Comparison of ENCODE assay signal across 20 cellular contexts in genomic region chr7:47332681-47333080, GRCh38.
A peak's percentile ranks its signal among the peaks of the same experiment; 100 is the strongest.
DNase-seq lines count a peak whose midpoint lies in the region; ATAC-seq, FAIRE-seq and TF ChIP-seq lines count a peak whose summit lies in the region.
"Had no signal": no experiment of that assay in that cellular context is flagged by ENCODE, and none has a peak within 500 bp of the region (broad histone marks: within the 10 kb centered on the region; RNA-seq: fewer than 3 reads in every experiment).

No MANE protein-coding gene starts in this region.

- TF ChIP-seq CTCF in IMR-90 (conservative IDR thresholded peaks at IDR 0.05; ENCODE audit: low read depth, low read length) (no peak), astrocyte (IDR thresholded peaks at IDR 0.05; ENCODE audit: insufficient read depth, low read depth, low read length) (no peak), sigmoid colon (IDR thresholded peaks at IDR 0.05) (no peak)

- peak overlapping the region; percentile 25; the same call in 1 of the 2 replicates for H2BK20ac ChIP-seq in IMR-90 (ENCODE audit: low read depth, low read length)

- DNase-seq in IMR-90 = no peak
- DNase-seq in astrocyte (ENCODE audit: low read depth) = no peak
- DNase-seq in mesendoderm = no peak
- DNase-seq in sigmoid colon = no peak
- no peak for DNase-seq in NCI-H510A treated with DMSO at 0.1 percent for 48 hours (lab: John Stamatoyannopoulos, UW)
- no peak for DNase-seq in globus pallidus (ENCODE audit: low spot score)
- no peak for DNase-seq in NCI-H2196 (lab: John Stamatoyannopoulos, UW; ENCODE audit: unreplicated experiment)
- no peak for DNase-seq in activated CD8-positive, alpha-beta memory T cell treated with anti-CD3 and anti-CD28 coated beads for 24 hours
- DNase-seq: Caco-2, DMS53, Karpas-422, MG63, NCI-H1105, NCI-H187, NCI-H345, NCI-H69, OCI-M1 had no signal

- H2BK120ac ChIP-seq in IMR-90 (ENCODE audit: low read depth, low read length) = 0 out of 2 replicates have a peak overlapping the region, but pooled peaks have one; percentile 21
- H2BK120ac ChIP-seq in mesendoderm (ENCODE audit: low read depth, low read length) = no peak overlapping the region

- H3K9me3 ChIP-seq in IMR-90 (ENCODE audit: control insufficient read depth, insufficient read depth, low read length) (no peaks in the 10 kb centered on the region), astrocyte (ENCODE audit: insufficient read depth, low read depth, low read length) (no peaks in the 10 kb centered on the region), sigmoid colon (no peaks in the 10 kb centered on the region)
- H3K9me3 ChIP-seq: Caco-2 had no signal

- no peak overlapping the region for H3K4me3 Mint-ChIP-seq in astrocyte (ENCODE audit: unreplicated experiment)
- H3K4me3 Mint-ChIP-seq: H9 had no signal

- in situ Hi-C loops in IMR-90 (cut with MboI; ENCODE audit: low sequenced_read_pairs) = no loop called here

- no peaks in the 10 kb centered on the region for H3K27me3 Mint-ChIP-seq in astrocyte (ENCODE audit: low read depth, unreplicated experiment)

- H3K4me1 Mint-ChIP-seq in astrocyte (ENCODE audit: low read depth, unreplicated experiment) = peaks cover 37% of the 10 kb centered on the region

- POLR2A ChIA-PET in IMR-90 (lab: Charles Lee; ENCODE audit: unreplicated experiment) = no interaction called here

- no peak for ATAC-seq in IMR-90 (ENCODE audit: low read depth)

- no peak overlapping the region for H2AFZ ChIP-seq in IMR-90 (replicated peaks; ENCODE audit: low read length, poor library complexity)
- H2AFZ ChIP-seq in astrocyte (ENCODE audit: low read depth, low read length) = no peak overlapping the region

- no peak overlapping the region for H2BK5ac ChIP-seq in IMR-90 (ENCODE audit: low read depth, low read length, poor library complexity, severe bottlenecking)
- H2BK5ac ChIP-seq in mesendoderm (ENCODE audit: low read length) = no peak overlapping the region

- TF ChIP-seq POLR2A in IMR-90 (IDR thresholded peaks at IDR 0.05; ENCODE audit: low read depth, low read length) = no peak
- no peak for TF ChIP-seq POLR2A in sigmoid colon (IDR thresholded peaks at IDR 0.05)

- no peak overlapping the region for H2AK9ac ChIP-seq in IMR-90 (replicated peaks; ENCODE audit: low read depth, low read length, poor library complexity)

- CTCF ChIA-PET in IMR-90 (lab: Yijun Ruan, JAX) = no interaction called here

- H3K4ac ChIP-seq in IMR-90 (ENCODE audit: low read depth, low read length) (no peak overlapping the region), mesendoderm (ENCODE audit: low read depth, low read length) (no peak overlapping the region)

- H3K9me1 ChIP-seq in IMR-90 (ENCODE audit: insufficient read depth, low read length) = peaks cover 57% of the 10 kb centered on the region

- H3K4me3 ChIP-seq in IMR-90 (ENCODE audit: insufficient read depth, low read depth, low read length) = no peak overlapping the region
- no peak overlapping the region for H3K4me3 ChIP-seq in astrocyte (ENCODE audit: insufficient read depth, low read depth, low read length)
- no peak overlapping the region for H3K4me3 ChIP-seq in mesendoderm (ENCODE audit: low read length)
- H3K4me3 ChIP-seq in sigmoid colon = no peak overlapping the region
- H3K4me3 ChIP-seq: MG63 had no signal

- H3K36me3 Mint-ChIP-seq in astrocyte (ENCODE audit: low read depth, unreplicated experiment) = peaks cover 14% of the 10 kb centered on the region

- H3K9me3 Mint-ChIP-seq in astrocyte (ENCODE audit: unreplicated experiment) = no peaks in the 10 kb centered on the region
- H3K9me3 Mint-ChIP-seq: H9 had no signal

- H2AK5ac ChIP-seq in IMR-90 (ENCODE audit: low read depth, low read length) = no peak overlapping the region
- no peak overlapping the region for H2AK5ac ChIP-seq in mesendoderm (ENCODE audit: low read length)

- H3K27me3 ChIP-seq in IMR-90 (ENCODE audit: control insufficient read depth, insufficient read depth, low read length) (no peaks in the 10 kb centered on the region), astrocyte (ENCODE audit: insufficient read depth, low read length) (no peaks in the 10 kb centered on the region), mesendoderm (ENCODE audit: insufficient read depth, low read length, poor library complexity) (no peaks in the 10 kb centered on the region), sigmoid colon (no peaks in the 10 kb centered on the region)
- H3K27me3 ChIP-seq: MG63 had no signal

- no peak for TF ChIP-seq EP300 in sigmoid colon (IDR thresholded peaks at IDR 0.05)

- no peak overlapping the region for H2BK15ac ChIP-seq in IMR-90 (ENCODE audit: low read depth, low read length)
- H2BK15ac ChIP-seq in mesendoderm (replicated peaks; ENCODE audit: low read depth) = no peak overlapping the region

- H4K20me1 ChIP-seq in IMR-90 (ENCODE audit: insufficient read depth, low read length) = peaks cover 42% of the 10 kb centered on the region
- peaks cover 37% of the 10 kb centered on the region for H4K20me1 ChIP-seq in astrocyte (ENCODE audit: insufficient read depth, low read length)

- no peak overlapping the region for H3K14ac ChIP-seq in IMR-90 (replicated peaks; ENCODE audit: low read depth, low read length)

- intact Hi-C loops in IMR-90 (cut with micrococcal nuclease) (no loop called here), sigmoid colon (cut with DNase I) (no loop called here)

- H4K5ac ChIP-seq in IMR-90 (ENCODE audit: low read depth, low read length) (no peak overlapping the region), mesendoderm (ENCODE audit: low read length) (no peak overlapping the region)

- peaks cover 26 to 89% of the 10 kb centered on the region in 2 experiments for H3K79me1 ChIP-seq in IMR-90 (ENCODE audit: low read depth in 1 of 2, low read length in 2 of 2)
- no peaks in the 10 kb centered on the region for H3K79me1 ChIP-seq in mesendoderm (ENCODE audit: low read length)

- FAIRE-seq in astrocyte (lab: Jason Lieb, UNC) = no peak
- FAIRE-seq: GM19239 had no signal

- H3K4me1 ChIP-seq in IMR-90 (ENCODE audit: control insufficient read depth, insufficient read depth, low read length) (peaks cover 52% of the 10 kb centered on the region), astrocyte (ENCODE audit: insufficient read depth, low read length) (peaks cover 25% of the 10 kb centered on the region), mesendoderm (ENCODE audit: control insufficient read depth, low read depth, low read length) (peaks cover 10% of the 10 kb centered on the region), sigmoid colon (peaks cover 0 to 92% (median 79%) of the 10 kb centered on the region in 4 donors)

- H3K4me2 ChIP-seq in IMR-90 (ENCODE audit: low read depth, low read length) (no peak overlapping the region), astrocyte (ENCODE audit: low read length) (no peak overlapping the region), mesendoderm (ENCODE audit: low read length) (no peak overlapping the region)

- H3K27ac ChIP-seq in IMR-90 (ENCODE audit: insufficient read depth, low read length) = peak overlapping the region; percentile 3; the same call in 1 of the 2 replicates
- no peak overlapping the region for H3K27ac ChIP-seq in astrocyte (ENCODE audit: low read depth, low read length)
- no peak overlapping the region for H3K27ac ChIP-seq in mesendoderm (ENCODE audit: low read depth, low read length)
- peak overlapping the region in 3 of 4 donors; percentile 4 to 48 (median 41) for H3K27ac ChIP-seq in sigmoid colon
- H3K27ac ChIP-seq: C4-2B had no signal

- H3K79me2 ChIP-seq in astrocyte (ENCODE audit: insufficient read depth, low read length) (no peaks in the 10 kb centered on the region), mesendoderm (ENCODE audit: control insufficient read depth, insufficient read depth, low read length) (no peaks in the 10 kb centered on the region)

- H3K56ac ChIP-seq in IMR-90 (ENCODE audit: extremely low read depth, insufficient read depth, low read length) = no peak overlapping the region
- peak overlapping the region; percentile 9 for H3K56ac ChIP-seq in mesendoderm (ENCODE audit: low read length)

- H3K18ac ChIP-seq in IMR-90 (ENCODE audit: low read depth, low read length) = peak overlapping the region; percentile 23; the same call in 1 of the 2 replicates
- H3K18ac ChIP-seq in mesendoderm (ENCODE audit: low read length) = peak overlapping the region; percentile 19

- WGBS in IMR-90 (ENCODE audit: extremely low coverage in 2 of 2, insufficient read length in 1 of 2), 2 experiments = 87% methylated on average over 3 of the region's 5 CpGs; no CpG with 5 or more reads in 1 of the 2 experiments
- no CpG with 5 or more reads among the region's 5 CpGs for WGBS in mesendoderm (ENCODE audit: extremely low coverage, insufficient coverage, low lambda C conversion rate)
- WGBS in sigmoid colon, 2 donors = 83 to 88% methylated on average over 5 of the region's 5 CpGs

- dilution Hi-C loops in IMR-90 (cut with HindIII; ENCODE audit: low sequenced_read_pairs, unreplicated experiment) = no loop called here

- H4K8ac ChIP-seq in IMR-90 (ENCODE audit: low read depth in 2 of 2, low read length in 2 of 2) = no peak overlapping the region
- H4K8ac ChIP-seq in mesendoderm (ENCODE audit: low read depth, low read length) = no peak overlapping the region

- TF ChIP-seq RAD21 in IMR-90 (IDR thresholded peaks at IDR 0.05; ENCODE audit: low read length) = no peak

- no TSS peak for BruUV-seq in IMR-90 (replicated peaks; lab: Mats Ljungman, UMichigan)

- H4K91ac ChIP-seq in IMR-90 (ENCODE audit: insufficient read depth, low read depth, low read length) = no peak overlapping the region

- no peak overlapping the region for H3K9ac ChIP-seq in IMR-90 (ENCODE audit: low read depth, low read length)
- no peak overlapping the region for H3K9ac ChIP-seq in astrocyte (ENCODE audit: low read length)
- H3K9ac ChIP-seq in mesendoderm (ENCODE audit: low read length) = no peak overlapping the region

- peak overlapping the region; percentile 4 for H3K27ac Mint-ChIP-seq in astrocyte (ENCODE audit: unreplicated experiment)

- H3K23ac ChIP-seq in IMR-90 (ENCODE audit: low read depth, low read length) (no peak overlapping the region), mesendoderm (ENCODE audit: low read length) (no peak overlapping the region)

- H3K36me3 ChIP-seq in IMR-90 (ENCODE audit: control insufficient read depth, insufficient read depth, low read length) (peaks cover 14% of the 10 kb centered on the region), astrocyte (ENCODE audit: insufficient read depth, low read length) (peaks cover 3% of the 10 kb centered on the region), mesendoderm (ENCODE audit: control insufficient read depth, insufficient read depth, low read length) (no peaks in the 10 kb centered on the region), sigmoid colon (no peaks in the 10 kb centered on the region)

TF ChIP-seq in IMR-90, 13 proteins besides CTCF, POLR2A, EP300 and RAD21 (continues in another document):
- TF ChIP-seq NFE2L2 (IDR thresholded peaks at IDR 0.05; ENCODE audit: low read depth, low read length) (no peak), MAFK (IDR thresholded peaks at IDR 0.05; ENCODE audit: low read depth, low read length) (no peak), MXI1 (IDR thresholded peaks at IDR 0.05; ENCODE audit: borderline replicate concordance, low read depth, low read length) (no peak), RCOR1 (IDR thresholded peaks at IDR 0.05; ENCODE audit: insufficient replicate concordance, low read length) (no peak), MAZ (IDR thresholded peaks at IDR 0.05; ENCODE audit: borderline replicate concordance, low read depth, low read length) (no peak), BHLHE40 (IDR thresholded peaks at IDR 0.05; ENCODE audit: low read depth, low read length) (no peak)

Comparison
In these comparisons a context has a peak if more than half of its experiments do, and no peak if none do; other contexts are left out.
1. H3K27ac ChIP-seq: peak in IMR-90 (single experiment) and sigmoid colon (3 of 4); none in astrocyte (single experiment) and mesendoderm (single experiment).